ENCODE assay signal across 8 cellular contexts in genomic region chr1:204407314-204407971, GRCh38. TPM values are rescaled to one million over a fixed set of nuclear protein-coding genes. Genes with fewer than 3 reads are reported as not detected.
DNase-seq lines count a peak whose midpoint lies in the region; ATAC-seq and TF ChIP-seq lines count a peak whose summit lies in the region.

No MANE protein-coding gene starts in this region.

- H3F3A ChIP-seq in Loucy (ENCODE audit: low read depth) = no peaks in the 10 kb centered on the region

- no peaks in the 10 kb centered on the region for H3K9me3 ChIP-seq in BE2C
- no peaks in the 10 kb centered on the region for H3K9me3 ChIP-seq in Loucy (ENCODE audit: insufficient read depth, low read depth, low read length)

- peak overlapping the region; percentile 4 to 41 for H3K27ac ChIP-seq in coronary artery

- H3K27me3 Mint-ChIP-seq in natural killer cell (ENCODE audit: low read depth in 2 of 2) = no peaks in the 10 kb centered on the region

- H3K4me1 ChIP-seq in BE2C = peaks cover 3% of the 10 kb centered on the region
- H3K4me1 ChIP-seq in Loucy (ENCODE audit: insufficient read depth, low read length, poor library complexity, severe bottlenecking) = peaks cover 39% of the 10 kb centered on the region

- peak overlapping the region; percentile 99 for H3K9ac ChIP-seq in Loucy (ENCODE audit: low read depth, low read length, poor library complexity, severe bottlenecking)

- peak overlapping the region; percentile 97 for H3K4me3 ChIP-seq in BE2C (ENCODE audit: low read depth, low read length)
- peak overlapping the region; percentile 99 for H3K4me3 ChIP-seq in Loucy (ENCODE audit: low read length, poor library complexity, severe bottlenecking)
- H3K4me3 ChIP-seq in coronary artery = peak overlapping the region; percentile 98

- H3K79me2 ChIP-seq in Loucy (ENCODE audit: insufficient read depth, low read length) = peaks cover 90% of the 10 kb centered on the region

- H3K27me3 ChIP-seq in BE2C = no peaks in the 10 kb centered on the region
- H3K27me3 ChIP-seq in Loucy (ENCODE audit: insufficient read depth, low read length, poor library complexity, severe bottlenecking) = peaks cover 8% of the 10 kb centered on the region

- no peaks in the 10 kb centered on the region for H3K36me3 Mint-ChIP-seq in natural killer cell

- H4K20me1 ChIP-seq in Loucy (ENCODE audit: insufficient read depth, low read length, poor library complexity, severe bottlenecking) = peaks cover 84% of the 10 kb centered on the region

- H3K4me3 Mint-ChIP-seq in natural killer cell = peak overlapping the region; percentile 99

- H3K4me2 ChIP-seq in Loucy (ENCODE audit: low read depth, low read length, poor library complexity, severe bottlenecking) = peak overlapping the region; percentile 74

- H3K27ac Mint-ChIP-seq in natural killer cell = peak overlapping the region; percentile 98 to 100

- peaks cover 50 to 68% of the 10 kb centered on the region in 2 donors for H3K4me1 Mint-ChIP-seq in natural killer cell

- no peak for TF ChIP-seq CTCF in BE2C (IDR thresholded peaks at IDR 0.05; ENCODE audit: low read depth, low read length)
- no peak for TF ChIP-seq CTCF in Loucy (conservative IDR thresholded peaks at IDR 0.05; ENCODE audit: low read length)
- TF ChIP-seq CTCF in coronary artery (IDR thresholded peaks at IDR 0.05) = no peak
- TF ChIP-seq CTCF in natural killer cell (IDR thresholded peaks at IDR 0.05) = no peak

- no peaks in the 10 kb centered on the region for H3K9me2 ChIP-seq in Loucy (replicated peaks; ENCODE audit: low read depth, low read length)

- no peaks in the 10 kb centered on the region for H3K9me3 Mint-ChIP-seq in natural killer cell

- H2AFZ ChIP-seq in Loucy (ENCODE audit: low read length) = no peak overlapping the region

- ATAC-seq in natural killer cell (no peak), HG02798 (IDR thresholded peaks at IDR 0.05; ENCODE audit: poor library complexity, unreplicated experiment) (no peak), HG02610 (IDR thresholded peaks at IDR 0.05; ENCODE audit: unreplicated experiment) (no peak)

- H3K36me3 ChIP-seq in BE2C (peaks cover 40% of the 10 kb centered on the region), Loucy (ENCODE audit: insufficient read depth, low read length) (peaks cover 33% of the 10 kb centered on the region)

- DNase-seq in BE2C (no peak), coronary artery (ENCODE audit: low spot score) (no peak), natural killer cell (no peak), SIG-M5 treated with dmso at 0.1 percent for 504 hours (lab: John Stamatoyannopoulos, UW; ENCODE audit: unreplicated experiment) (no peak)
- DNase-seq in activated CD4-positive, CD25-positive, alpha-beta regulatory T cell (lab: John Stamatoyannopoulos, UW) = no peak

- intact Hi-C loops in natural killer cell (cut with micrococcal nuclease) = no loop called here

RNA-seq across cellular contexts. Expression of gene PPP1R15B, which starts 4.2 kb away (rescaled TPM):
- polyA plus RNA-seq in BE2C (2012; ENCODE audit: insufficient read depth, insufficient read length, low read depth) = 30.8 TPM
- total RNA-seq in natural killer cell = 100 to 1,000 TPM; 174 to 236 (median 222) TPM

RNA-seq across cellular contexts. Expression of gene PLEKHA6, which starts 47.7 kb away (rescaled TPM):
- polyA plus RNA-seq in BE2C (2012; ENCODE audit: insufficient read depth, insufficient read length, low read depth) = 47.9 TPM
- total RNA-seq in natural killer cell = under 1 TPM; 0.10 to 0.43 (median 0.16) TPM
